Comparison of ENCODE assay signal across 32 cellular contexts in the genomic region with DNA sequence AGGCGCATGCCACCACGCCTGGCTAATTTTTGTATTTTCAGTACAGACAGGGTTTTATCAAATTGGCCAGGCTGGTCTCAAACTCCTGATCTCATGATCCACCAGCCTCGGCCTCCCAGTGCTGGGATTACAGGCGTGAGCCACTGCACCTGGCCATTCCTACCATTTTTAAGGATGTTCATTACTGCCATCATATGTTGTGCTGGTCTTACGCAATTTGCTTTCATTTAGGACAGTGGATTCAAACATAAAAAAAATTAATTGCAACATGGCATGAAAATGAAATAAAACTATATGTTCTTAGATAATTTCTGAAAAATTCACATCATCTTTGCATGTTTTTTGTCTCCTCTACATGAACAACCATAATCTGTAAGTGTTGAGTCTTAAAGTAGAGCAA.
"Had no signal": no experiment of that assay in that cellular context is flagged by ENCODE, and none has a peak within 500 bp of the region (broad histone marks: within the 10 kb centered on the region; RNA-seq: fewer than 3 reads in every experiment).

No MANE protein-coding gene starts in this region.

- H3K36me3 Mint-ChIP-seq: naive thymus-derived CD4-positive, alpha-beta T cell; natural killer cell; neural progenitor cell; stimulated activated memory B cell treated with anti-CD40 and anti-IgM and Interleukin-4, amounts not matched to agents 10 μg/mL and 1 μg/mL and 100 μg/mL, for 72 hours; type B pancreatic cell had no signal

- ATAC-seq: naive thymus-derived CD4-positive, alpha-beta T cell; natural killer cell; psoas muscle; right cardiac atrium; sciatic nerve; stimulated activated memory B cell treated with anti-CD40 and anti-IgM and Interleukin-4, amounts not matched to agents 10 μg/mL and 1 μg/mL and 100 μg/mL, for 72 hours; stimulated activated naive CD8-positive, alpha-beta T cell treated with anti-CD3 and anti-CD28 coated beads, Interleukin-15, amount 100 ng/mL, for 72 hours; stimulated activated naive CD8-positive, alpha-beta T cell treated with anti-CD3 and anti-CD28 coated beads, Interleukin-15, Interleukin-2, amounts not matched to agents 100 U/mL and 50 U/mL, for 24 hours; upper lobe of right lung had no signal

- H3K4me1 Mint-ChIP-seq: naive thymus-derived CD4-positive, alpha-beta T cell; natural killer cell; nephron; neural progenitor cell; stimulated activated memory B cell treated with anti-CD40 and anti-IgM and Interleukin-4, amounts not matched to agents 10 μg/mL and 1 μg/mL and 100 μg/mL, for 72 hours; stimulated activated naive CD8-positive, alpha-beta T cell treated with anti-CD3 and anti-CD28 coated beads, Interleukin-15, amount 100 ng/mL, for 72 hours had no signal

- H3K36me3 ChIP-seq: neural progenitor cell, ovary, spleen, suprapubic skin, tibial artery, transverse colon, upper lobe of right lung, vagina had no signal

- H3K27ac Mint-ChIP-seq: naive thymus-derived CD4-positive, alpha-beta T cell; natural killer cell; nephron; neural progenitor cell; progenitor cell of endocrine pancreas; stimulated activated memory B cell treated with anti-CD40 and anti-IgM and Interleukin-4, amounts not matched to agents 10 μg/mL and 1 μg/mL and 100 μg/mL, for 72 hours; stimulated activated naive CD8-positive, alpha-beta T cell treated with anti-CD3 and anti-CD28 coated beads, Interleukin-15, amount 100 ng/mL, for 72 hours; type B pancreatic cell had no signal

- H3K27ac ChIP-seq: neural progenitor cell, ovary, parathyroid adenoma, psoas muscle, spleen, suprapubic skin, testis, tibial artery, transverse colon, upper lobe of right lung, vagina had no signal

- H3K4me3 ChIP-seq: neural progenitor cell, ovary, psoas muscle, skin epidermis, smooth muscle cell, spleen, suprapubic skin, testis, tibial artery, transverse colon, upper lobe of right lung, vagina had no signal

- H3K4me2 ChIP-seq: neural progenitor cell, smooth muscle cell had no signal

- DNase-seq: naive thymus-derived CD4-positive, alpha-beta T cell; natural killer cell; occipital lobe; ovary; posterior cingulate gyrus; psoas muscle; right cardiac atrium; spleen; stimulated activated CD4-positive, alpha-beta T cell treated with anti-CD3 and anti-CD28 coated beads, Interleukin-12 subunit alpha, Interleukin-12 subunit beta, amount 100 ng/mL, for 4 hours; stimulated activated CD4-positive, alpha-beta T cell treated with anti-CD3 and anti-CD28 coated beads, Interleukin-1b, Interleukin-23, amount 100 ng/mL, for 48 hours; stimulated activated CD4-positive, alpha-beta T cell treated with anti-CD3 and anti-CD28 coated beads, Interleukin-4, amount 100 ng/mL, for 1 hour; stimulated activated CD4-positive, alpha-beta T cell treated with anti-CD3 and anti-CD28 coated beads, Interleukin-4, amount 100 ng/mL, for 4 hours; stimulated activated CD8-positive, alpha-beta memory T cell treated with anti-CD3 and anti-CD28 coated beads, Interleukin-4, amount 100 ng/mL, for 48 hours; stimulated activated naive CD4-positive, alpha-beta T cell; stimulated activated naive CD8-positive, alpha-beta T cell treated with anti-CD3 and anti-CD28 coated beads, Interleukin-15, amount 100 ng/mL, for 72 hours; stimulated activated naive CD8-positive, alpha-beta T cell treated with anti-CD3 and anti-CD28 coated beads, Interleukin-15, Interleukin-2, amounts not matched to agents 100 U/mL and 50 U/mL, for 24 hours; substantia nigra; testis; tibial artery; transverse colon; upper lobe of right lung had no signal

- H3K4me3 Mint-ChIP-seq: naive thymus-derived CD4-positive, alpha-beta T cell; natural killer cell; nephron; neural progenitor cell; stimulated activated memory B cell treated with anti-CD40 and anti-IgM and Interleukin-4, amounts not matched to agents 10 μg/mL and 1 μg/mL and 100 μg/mL, for 72 hours; stimulated activated naive CD8-positive, alpha-beta T cell treated with anti-CD3 and anti-CD28 coated beads, Interleukin-15, amount 100 ng/mL, for 72 hours; type B pancreatic cell had no signal

- H3K9me3 Mint-ChIP-seq: natural killer cell; neural progenitor cell; stimulated activated memory B cell treated with anti-CD40 and anti-IgM and Interleukin-4, amounts not matched to agents 10 μg/mL and 1 μg/mL and 100 μg/mL, for 72 hours; stimulated activated naive CD8-positive, alpha-beta T cell treated with anti-CD3 and anti-CD28 coated beads, Interleukin-15, amount 100 ng/mL, for 72 hours had no signal

- H3K9ac ChIP-seq: neural progenitor cell, parathyroid adenoma had no signal

- H3K27me3 Mint-ChIP-seq: progenitor cell of endocrine pancreas, type B pancreatic cell had no signal

- H2AFZ ChIP-seq: neural progenitor cell, parathyroid adenoma had no signal

- H3K79me2 ChIP-seq: parathyroid adenoma had no signal

- H3K27me3 ChIP-seq: neural progenitor cell, ovary, suprapubic skin, testis, tibial artery, transverse colon, upper lobe of right lung, vagina had no signal

- H3K4me1 ChIP-seq: neural progenitor cell, parathyroid adenoma, psoas muscle, spleen, suprapubic skin, testis, tibial artery, transverse colon, upper lobe of right lung, vagina had no signal

- H3K9me3 ChIP-seq: ovary, psoas muscle, spleen, suprapubic skin, testis, tibial artery, transverse colon, upper lobe of right lung, vagina had no signal
